Comparison of ENCODE assay signal across 8 cellular contexts in genomic region chr13:102845289-102845629, GRCh38. TPM values are rescaled to one million over a fixed set of nuclear protein-coding genes. Genes with fewer than 3 reads are reported as not detected.
DNase-seq lines count a peak whose midpoint lies in the region; ATAC-seq and TF ChIP-seq lines count a peak whose summit lies in the region.

No MANE protein-coding gene starts in this region.

- no peaks in the 10 kb centered on the region for H3K27me3 ChIP-seq in right atrium auricular region

- peaks cover 5% of the 10 kb centered on the region for H3K36me3 Mint-ChIP-seq in stimulated activated memory B cell treated with anti-CD40 and anti-IgM and Interleukin-4, amounts not matched to agents 10 μg/mL and 1 μg/mL and 100 μg/mL, for 72 hours

- TF ChIP-seq CTCF in VCaP (conservative IDR thresholded peaks at IDR 0.05), result no peak
- no peak for TF ChIP-seq CTCF in right atrium auricular region (IDR thresholded peaks at IDR 0.05)

- H3K27ac ChIP-seq in VCaP (peak overlapping the region; percentile 90), right atrium auricular region (peak overlapping the region; percentile 96)

- H3K9me3 ChIP-seq in right atrium auricular region, result no peaks in the 10 kb centered on the region

- H3K9me3 Mint-ChIP-seq in stimulated activated memory B cell treated with anti-CD40 and anti-IgM and Interleukin-4, amounts not matched to agents 10 μg/mL and 1 μg/mL and 100 μg/mL, for 72 hours, result no peaks in the 10 kb centered on the region

- H3K4me1 Mint-ChIP-seq in stimulated activated memory B cell treated with anti-CD40 and anti-IgM and Interleukin-4, amounts not matched to agents 10 μg/mL and 1 μg/mL and 100 μg/mL, for 72 hours, result peaks cover 25% of the 10 kb centered on the region

- ATAC-seq in GM18867 (IDR thresholded peaks at IDR 0.05; ENCODE audit: unreplicated experiment) (peak; percentile 24), HG02870 (IDR thresholded peaks at IDR 0.05; ENCODE audit: unreplicated experiment) (peak; percentile 17)
- peak; percentile 29 for ATAC-seq in stimulated activated memory B cell treated with anti-CD40 and anti-IgM and Interleukin-4, amounts not matched to agents 10 μg/mL and 1 μg/mL and 100 μg/mL, for 72 hours

- peaks cover 0 to 24% of the 10 kb centered on the region in 2 donors for H3K4me1 ChIP-seq in right atrium auricular region

- H3K27me3 Mint-ChIP-seq in stimulated activated memory B cell treated with anti-CD40 and anti-IgM and Interleukin-4, amounts not matched to agents 10 μg/mL and 1 μg/mL and 100 μg/mL, for 72 hours, result no peaks in the 10 kb centered on the region

- DNase-seq in right atrium auricular region (ENCODE audit: low spot score), result no peak
- no peak for DNase-seq in nucleus accumbens (lab: John Stamatoyannopoulos, UW)
- no peak for DNase-seq in activated effector memory CD4-positive, alpha-beta T cell treated with anti-CD3 and anti-CD28 coated beads, Interleukin-2, amount 50 U/mL, for 16 hours
- DNase-seq in globus pallidus (ENCODE audit: low spot score), result no peak

- H3K4me3 Mint-ChIP-seq in stimulated activated memory B cell treated with anti-CD40 and anti-IgM and Interleukin-4, amounts not matched to agents 10 μg/mL and 1 μg/mL and 100 μg/mL, for 72 hours, result peak overlapping the region; percentile 92

- H3K4me3 ChIP-seq in right atrium auricular region, result peak overlapping the region; percentile 76 to 98

- H3K27ac Mint-ChIP-seq in stimulated activated memory B cell treated with anti-CD40 and anti-IgM and Interleukin-4, amounts not matched to agents 10 μg/mL and 1 μg/mL and 100 μg/mL, for 72 hours, result peak overlapping the region; percentile 99

- H3K36me3 ChIP-seq in right atrium auricular region, result no peaks in the 10 kb centered on the region

RNA-seq across cellular contexts. Expression of gene ERCC5, which starts 0.6 kb away (rescaled TPM):
- total RNA-seq in right atrium auricular region, result 10 to 100 TPM; 38.2 to 40.0 TPM

RNA-seq across cellular contexts. Expression of gene BIVM, which starts 46.3 kb away (rescaled TPM):
- total RNA-seq in right atrium auricular region, result 10 to 100 TPM; 20.2 to 38.9 TPM

RNA-seq across cellular contexts. Expression of gene POGLUT2, which starts 46.5 kb away (rescaled TPM):
- 1 to 10 TPM; 3.9 to 4.4 TPM for total RNA-seq in right atrium auricular region
